8 cellular contexts compared by ENCODE assay signal in the genomic region with DNA sequence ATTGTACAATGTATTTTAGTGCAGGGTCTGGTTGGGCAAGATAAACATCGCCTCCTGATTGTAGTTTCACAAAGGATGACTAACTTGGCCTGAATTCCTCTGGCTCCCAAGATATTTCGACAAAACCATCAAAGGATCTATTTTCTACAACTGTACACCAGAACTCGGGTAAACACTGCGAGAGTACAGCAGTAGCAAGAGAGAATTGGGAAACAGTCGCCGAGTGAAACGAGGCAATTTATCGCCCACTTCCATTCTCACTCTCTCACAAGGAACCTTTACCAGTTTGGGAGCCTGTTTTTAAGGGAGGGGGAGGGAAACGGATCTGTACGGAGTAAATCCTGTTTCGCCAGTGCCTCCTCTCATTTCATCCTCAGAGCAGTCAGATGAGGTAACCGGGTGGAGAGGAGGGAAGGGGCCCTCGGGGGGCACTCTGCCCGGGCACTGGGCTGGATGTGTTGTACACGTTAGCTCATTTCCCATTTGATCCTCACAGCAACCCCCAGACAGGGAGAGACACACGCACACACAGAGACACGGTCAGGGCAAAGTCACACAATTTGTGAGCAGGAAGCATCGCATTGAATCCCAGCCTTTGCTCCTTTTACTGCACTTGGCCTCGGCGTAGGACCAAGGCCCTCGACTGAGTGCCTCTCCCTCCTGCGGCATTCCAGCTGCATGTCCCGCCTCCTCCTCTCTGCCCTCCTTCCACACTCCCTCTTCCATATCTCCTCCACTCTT.
DNase-seq lines count a peak whose midpoint lies in the region; ATAC-seq and TF ChIP-seq lines count a peak whose summit lies in the region.

No MANE protein-coding gene starts in this region.

- H2AFZ ChIP-seq in Karpas-422 (ENCODE audit: low read length), result no peak overlapping the region

- no peaks in the 10 kb centered on the region for H3K27me3 ChIP-seq in Karpas-422 (ENCODE audit: low read length)

- no peak for TF ChIP-seq CTCF in AG09309 (IDR thresholded peaks at IDR 0.05; ENCODE audit: control insufficient read depth, insufficient read depth, low read depth, low read length, missing control alignments)
- TF ChIP-seq CTCF in coronary artery (IDR thresholded peaks at IDR 0.05), result no peak

- 76 to 78% methylated on average over 12 of the region's 23 CpGs for WGBS in mesodermal cell (ENCODE audit: insufficient coverage in 2 of 2), 2 experiments

- no peaks in the 10 kb centered on the region for H3K79me2 ChIP-seq in Karpas-422 (ENCODE audit: low read length)

- peak overlapping the region; percentile 5 to 69 for H3K27ac ChIP-seq in coronary artery
- H3K27ac ChIP-seq in mesodermal cell (ENCODE audit: low read depth, low read length, severe bottlenecking), result peak overlapping the region; percentile 87
- H3K27ac ChIP-seq in Karpas-422 (ENCODE audit: low read length), result no peak overlapping the region

- peak overlapping the region; percentile 16 for H3K4me3 ChIP-seq in AG09309 (ENCODE audit: control insufficient read depth, low read depth, low read length)
- H3K4me3 ChIP-seq in coronary artery, result peak overlapping the region; percentile 65
- H3K4me3 ChIP-seq in mesodermal cell (ENCODE audit: extremely low read depth, insufficient read depth, low read length, poor library complexity, severe bottlenecking), result no peak overlapping the region
- H3K4me3 ChIP-seq in Karpas-422 (ENCODE audit: low read length), result no peak overlapping the region

- H3K9me3 ChIP-seq in mesodermal cell (ENCODE audit: control insufficient read depth, low read length) (no peaks in the 10 kb centered on the region), Karpas-422 (ENCODE audit: low read length) (no peaks in the 10 kb centered on the region)

- no peak overlapping the region for H3K9ac ChIP-seq in Karpas-422 (ENCODE audit: low read length)

- peak; percentile 91 for DNase-seq in AG09309 (ENCODE audit: low read depth)
- DNase-seq in NCI-H82 (lab: John Stamatoyannopoulos, UW), result peak; percentile 85
- DNase-seq in coronary artery (ENCODE audit: low spot score), result no peak
- DNase-seq in HuH-7.5 (ENCODE audit: low spot score), result no peak
- no peak for DNase-seq in stimulated activated CD4-positive, alpha-beta T cell treated with anti-CD3 and anti-CD28 coated beads, Interleukin-15, amount 100 ng/mL, for 24 hours
- DNase-seq in Karpas-422, result no peak

- peaks cover 56% of the 10 kb centered on the region for H3K4me1 ChIP-seq in mesodermal cell (ENCODE audit: control insufficient read depth, insufficient read depth, low read length, poor library complexity, severe bottlenecking)
- H3K4me1 ChIP-seq in Karpas-422 (ENCODE audit: low read length), result no peaks in the 10 kb centered on the region

- no peak overlapping the region for H3K4me2 ChIP-seq in Karpas-422 (ENCODE audit: low read depth, low read length, poor library complexity, severe bottlenecking)

- H4K20me1 ChIP-seq in Karpas-422 (ENCODE audit: insufficient read depth, low read depth, low read length), result no peaks in the 10 kb centered on the region

- no peak for ATAC-seq in HG03175 (IDR thresholded peaks at IDR 0.05; ENCODE audit: unreplicated experiment)

- no peaks in the 10 kb centered on the region for H3K36me3 ChIP-seq in mesodermal cell (ENCODE audit: control insufficient read depth, insufficient read depth, low read length)
- no peaks in the 10 kb centered on the region for H3K36me3 ChIP-seq in Karpas-422 (ENCODE audit: insufficient read depth, low read length)

- no peaks in the 10 kb centered on the region for H3K9me2 ChIP-seq in Karpas-422 (replicated peaks; ENCODE audit: insufficient read depth, low read length)

Comparison
In these comparisons a context has a peak if more than half of its experiments do, and no peak if none do; other contexts are left out.
1. DNase-seq: peak in AG09309 (single experiment) and NCI-H82 (single experiment); none in coronary artery (single experiment), HuH-7.5 (single experiment), stimulated activated CD4-positive, alpha-beta T cell treated with anti-CD3 and anti-CD28 coated beads, Interleukin-15, amount 100 ng/mL, for 24 hours (single experiment) and Karpas-422 (single experiment).
2. H3K4me3 ChIP-seq: peak in AG09309 (single experiment) and coronary artery (single experiment); none in mesodermal cell (single experiment) and Karpas-422 (single experiment).